Comparison of ENCODE assay signal across 1 cellular context in genomic region chr17:28726912-28727726, GRCh38.
TF ChIP-seq lines count a peak whose summit lies in the region.

No MANE protein-coding gene starts in this region.

TF ChIP-seq in HepG2, 621 proteins besides CTCF, POLR2A, EP300 and RAD21 (continued from another document and continues in another):
- TF ChIP-seq ZNF276 (CRISPR knock-in tag; IDR thresholded peaks at IDR 0.05; ENCODE audit: low read depth) = peak; percentile 78; the same call in 1 of the 2 replicates
- no peak for TF ChIP-seq TCF7 (IDR thresholded peaks at IDR 0.05; ENCODE audit: low read depth)
- TF ChIP-seq ZNF383 (CRISPR knock-in tag; IDR thresholded peaks at IDR 0.05; ENCODE audit: borderline replicate concordance) = peak; percentile 85; the same call in 1 of the 2 replicates
- 0 out of 2 replicates have a peak, but pooled peaks have one; percentile 25 for TF ChIP-seq ETV5 (CRISPR knock-in tag; IDR thresholded peaks at IDR 0.05; ENCODE audit: borderline replicate concordance)
- TF ChIP-seq HNF4A (CRISPR knock-in tag; IDR thresholded peaks at IDR 0.05) = no peak
- TF ChIP-seq HHEX (CRISPR knock-in tag; IDR thresholded peaks at IDR 0.05) = no peak
- TF ChIP-seq SNAPC5 (CRISPR knock-in tag; IDR thresholded peaks at IDR 0.05; ENCODE audit: borderline replicate concordance) = no peak
- peak; percentile 33; the same call in 1 of the 2 replicates for TF ChIP-seq ZNF740 (CRISPR knock-in tag; IDR thresholded peaks at IDR 0.05)
- TF ChIP-seq KDM3A (CRISPR knock-in tag; IDR thresholded peaks at IDR 0.05; ENCODE audit: low read depth) = peak; percentile 99
- peak; percentile 72 for TF ChIP-seq SALL1 (CRISPR knock-in tag; IDR thresholded peaks at IDR 0.05)
- no peak for TF ChIP-seq TARDBP (CRISPR knock-in tag; IDR thresholded peaks at IDR 0.05)
- 0 out of 2 replicates have a peak, but pooled peaks have one; percentile 23 for TF ChIP-seq ZNF777 (CRISPR knock-in tag; IDR thresholded peaks at IDR 0.05)
- TF ChIP-seq SAP130 (CRISPR knock-in tag; IDR thresholded peaks at IDR 0.05; ENCODE audit: low read depth) = peak; percentile 75; the same call in 1 of the 2 replicates
- TF ChIP-seq ZNF225 (CRISPR knock-in tag; IDR thresholded peaks at IDR 0.05) = no peak
- no peak for TF ChIP-seq AGO2 (optimal IDR thresholded peaks at IDR 0.05; ENCODE audit: low read depth, low read length)
- no peak for TF ChIP-seq TBL1XR1 (IDR thresholded peaks at IDR 0.05; ENCODE audit: borderline replicate concordance, low read length, partially characterized antibody)
- no peak for TF ChIP-seq CERS6 (CRISPR knock-in tag; IDR thresholded peaks at IDR 0.05)
- TF ChIP-seq EEA1 (CRISPR knock-in tag; IDR thresholded peaks at IDR 0.05; ENCODE audit: borderline replicate concordance) = no peak
- TF ChIP-seq ZFYVE20 (CRISPR knock-in tag; IDR thresholded peaks at IDR 0.05; ENCODE audit: borderline replicate concordance, low read depth) = no peak; the same call in 1 of the 2 replicates
- TF ChIP-seq ZNF274 (CRISPR knock-in tag; IDR thresholded peaks at IDR 0.05) = no peak
- TF ChIP-seq MYPOP (CRISPR knock-in tag; IDR thresholded peaks at IDR 0.05) = peak; percentile 55; the same call in 1 of the 2 replicates
- no peak; the same call in 1 of the 2 replicates for TF ChIP-seq ZNF329 (CRISPR knock-in tag; IDR thresholded peaks at IDR 0.05; ENCODE audit: low read depth)
- peak; percentile 74 for TF ChIP-seq SIN3A (IDR thresholded peaks at IDR 0.05; ENCODE audit: borderline replicate concordance, low read depth, low read length)
- TF ChIP-seq ZNF10 (CRISPR knock-in tag; IDR thresholded peaks at IDR 0.05; ENCODE audit: borderline replicate concordance, low read depth) = no peak
- no peak for TF ChIP-seq STAT5B (CRISPR knock-in tag; IDR thresholded peaks at IDR 0.05)
- peak; percentile 80; the same call in 1 of the 2 replicates for TF ChIP-seq ZNF775 (CRISPR knock-in tag; IDR thresholded peaks at IDR 0.05; ENCODE audit: borderline replicate concordance)
- TF ChIP-seq MAFK (conservative IDR thresholded peaks at IDR 0.05 in 1 of 2, IDR thresholded peaks at IDR 0.05 in 1 of 2; ENCODE audit: low read length in 2 of 2) = peak in 1 of 2 experiments; percentile 38; a peak in 1 of 4 replicates
- no peak; the same call in 1 of the 2 replicates for TF ChIP-seq ZNF546 (CRISPR knock-in tag; conservative IDR thresholded peaks at IDR 0.05)
- peak; percentile 45; the same call in 1 of the 2 replicates for TF ChIP-seq MED1 (CRISPR knock-in tag; IDR thresholded peaks at IDR 0.05)
- TF ChIP-seq RELA (CRISPR knock-in tag; IDR thresholded peaks at IDR 0.05) = 0 out of 2 replicates have a peak, but pooled peaks have one; percentile 37
- TF ChIP-seq ZNF282 (IDR thresholded peaks at IDR 0.05; ENCODE audit: partially characterized antibody) = no peak
- no peak for TF ChIP-seq ZNF180 (CRISPR knock-in tag; IDR thresholded peaks at IDR 0.05; ENCODE audit: borderline replicate concordance, low read depth)
- TF ChIP-seq ZHX1 (CRISPR knock-in tag; IDR thresholded peaks at IDR 0.05; ENCODE audit: low read depth) = no peak
- no peak for TF ChIP-seq PHF5A (CRISPR knock-in tag; IDR thresholded peaks at IDR 0.05; ENCODE audit: low read depth, unreplicated experiment)
- TF ChIP-seq ZIK1 (CRISPR knock-in tag; IDR thresholded peaks at IDR 0.05; ENCODE audit: borderline replicate concordance, low read depth) = no peak
- TF ChIP-seq PBX3 (CRISPR knock-in tag; IDR thresholded peaks at IDR 0.05; ENCODE audit: borderline replicate concordance) = no peak
- TF ChIP-seq ZNF710 (CRISPR knock-in tag; IDR thresholded peaks at IDR 0.05; ENCODE audit: borderline replicate concordance) = peak; percentile 19; the same call in 1 of the 2 replicates
- no peak for TF ChIP-seq PRPF4 (IDR thresholded peaks at IDR 0.05; ENCODE audit: low read depth, low read length, poor library complexity, severe bottlenecking)
- TF ChIP-seq ZFP90 (CRISPR knock-in tag; IDR thresholded peaks at IDR 0.05; ENCODE audit: borderline replicate concordance) = no peak
- TF ChIP-seq ZNF556 (CRISPR knock-in tag; IDR thresholded peaks at IDR 0.05; ENCODE audit: borderline replicate concordance) = peak; percentile 75; the same call in 1 of the 2 replicates
- no peak; the same call in none of the 2 replicates for TF ChIP-seq ZFY (CRISPR knock-in tag; IDR thresholded peaks at IDR 0.05)
- no peak for TF ChIP-seq KDM5B (CRISPR knock-in tag; IDR thresholded peaks at IDR 0.05; ENCODE audit: borderline replicate concordance)
- no peak; the same call in 1 of the 2 replicates for TF ChIP-seq PHF8 (CRISPR knock-in tag; IDR thresholded peaks at IDR 0.05)
- TF ChIP-seq ZNF670 (CRISPR knock-in tag; IDR thresholded peaks at IDR 0.05; ENCODE audit: borderline replicate concordance) = no peak
- TF ChIP-seq SSRP1 (CRISPR knock-in tag; IDR thresholded peaks at IDR 0.05) = no peak
- 0 out of 2 replicates have a peak, but pooled peaks have one; percentile 41 for TF ChIP-seq ATF6 (CRISPR knock-in tag; conservative IDR thresholded peaks at IDR 0.05)
- TF ChIP-seq ATF2 (CRISPR knock-in tag; IDR thresholded peaks at IDR 0.05) = peak; percentile 50; the same call in 1 of the 2 replicates
- TF ChIP-seq ATAD3A (CRISPR knock-in tag; IDR thresholded peaks at IDR 0.05) = no peak
- no peak for TF ChIP-seq NONO (IDR thresholded peaks at IDR 0.05)
- peak; percentile 68 for TF ChIP-seq NONO (CRISPR knock-in tag; conservative IDR thresholded peaks at IDR 0.05)
- TF ChIP-seq ZNF451 (CRISPR knock-in tag; IDR thresholded peaks at IDR 0.05) = no peak
- no peak for TF ChIP-seq SOX13 (IDR thresholded peaks at IDR 0.05)
- TF ChIP-seq SOX13 (CRISPR knock-in tag; conservative IDR thresholded peaks at IDR 0.05 in 1 of 2, IDR thresholded peaks at IDR 0.05 in 1 of 2) = peak in 1 of 2 experiments; percentile 4; a peak in 1 of 4 replicates
- TF ChIP-seq ZNF703 (CRISPR knock-in tag; IDR thresholded peaks at IDR 0.05; ENCODE audit: borderline replicate concordance) = no peak
- TF ChIP-seq MYNN (CRISPR knock-in tag; IDR thresholded peaks at IDR 0.05; ENCODE audit: low read depth) = peak; percentile 98
- peak; percentile 21; the same call in 1 of the 2 replicates for TF ChIP-seq ZNF143 (CRISPR knock-in tag; IDR thresholded peaks at IDR 0.05)
- peak; percentile 53 for TF ChIP-seq ZFX (CRISPR knock-in tag; IDR thresholded peaks at IDR 0.05; ENCODE audit: low read depth)
- peak; percentile 56 for TF ChIP-seq HOXA3 (CRISPR knock-in tag; IDR thresholded peaks at IDR 0.05)
- TF ChIP-seq HES4 (CRISPR knock-in tag; IDR thresholded peaks at IDR 0.05; ENCODE audit: borderline replicate concordance) = no peak
